ENCODE assay signal across 22 cellular contexts in genomic region chr2:8728305-8729015, GRCh38. TPM values are rescaled to one million over a fixed set of nuclear protein-coding genes. Genes with fewer than 3 reads are reported as not detected.
DNase-seq lines count a peak whose midpoint lies in the region; ATAC-seq and TF ChIP-seq lines count a peak whose summit lies in the region.
"Had no signal": no experiment of that assay in that cellular context is flagged by ENCODE, and none has a peak within 500 bp of the region (broad histone marks: within the 10 kb centered on the region; RNA-seq: fewer than 3 reads in every experiment).

No MANE protein-coding gene starts in this region.

- ATAC-seq in activated naive CD8-positive, alpha-beta T cell treated with anti-CD3 and anti-CD28 coated beads, Interleukin-2, amount 50 U/mL, for 24 hours, result no peak
- peak; percentile 23 for ATAC-seq in esophagus mucosa
- peak; percentile 52 for ATAC-seq in stimulated activated effector memory CD8-positive, alpha-beta T cell treated with anti-CD3 and anti-CD28 coated beads, Interleukin-12 subunit alpha, Interleukin-12 subunit beta, amount 100 ng/mL, for 72 hours
- ATAC-seq: HCT116 had no signal

- H3K9me3 ChIP-seq in breast epithelium, result no peaks in the 10 kb centered on the region
- H3K9me3 ChIP-seq: BE2C had no signal

- H3K9me3 Mint-ChIP-seq in activated naive CD8-positive, alpha-beta T cell (ENCODE audit: low read depth), result no peaks in the 10 kb centered on the region
- H3K9me3 Mint-ChIP-seq in activated naive CD8-positive, alpha-beta T cell treated with anti-CD3 and anti-CD28 coated beads for 36 hours, result no peaks in the 10 kb centered on the region
- no peaks in the 10 kb centered on the region for H3K9me3 Mint-ChIP-seq in activated naive CD8-positive, alpha-beta T cell treated with anti-CD3 and anti-CD28 coated beads, Interleukin-2, amount 50 U/mL, for 24 hours
- no peaks in the 10 kb centered on the region for H3K9me3 Mint-ChIP-seq in stimulated activated effector memory CD8-positive, alpha-beta T cell treated with anti-CD3 and anti-CD28 coated beads, Interleukin-12 subunit alpha, Interleukin-12 subunit beta, amount 100 ng/mL, for 72 hours
- H3K9me3 Mint-ChIP-seq: CD4-positive, CD25-positive, alpha-beta regulatory T cell; CD8-positive, alpha-beta memory T cell; HFFc6 had no signal

- intact Hi-C loops in breast epithelium (cut with DNase I; ENCODE audit: low total_unique reads), result no loop called here

- H3K27ac ChIP-seq in breast epithelium, result no peak overlapping the region
- H3K27ac ChIP-seq: HL-60 had no signal

- no peak for TF ChIP-seq CTCF in breast epithelium (IDR thresholded peaks at IDR 0.05)

- H3K4me3 ChIP-seq in breast epithelium, result no peak overlapping the region

- peaks cover 11% of the 10 kb centered on the region for H3K36me3 Mint-ChIP-seq in activated naive CD8-positive, alpha-beta T cell
- H3K36me3 Mint-ChIP-seq in activated naive CD8-positive, alpha-beta T cell treated with anti-CD3 and anti-CD28 coated beads for 36 hours, result peaks cover 21% of the 10 kb centered on the region
- peaks cover 26% of the 10 kb centered on the region for H3K36me3 Mint-ChIP-seq in activated naive CD8-positive, alpha-beta T cell treated with anti-CD3 and anti-CD28 coated beads, Interleukin-2, amount 50 U/mL, for 24 hours (ENCODE audit: low read depth)
- peaks cover 48% of the 10 kb centered on the region for H3K36me3 Mint-ChIP-seq in stimulated activated effector memory CD8-positive, alpha-beta T cell treated with anti-CD3 and anti-CD28 coated beads, Interleukin-12 subunit alpha, Interleukin-12 subunit beta, amount 100 ng/mL, for 72 hours

- H3K4me3 Mint-ChIP-seq in activated naive CD8-positive, alpha-beta T cell, result no peak overlapping the region
- no peak overlapping the region for H3K4me3 Mint-ChIP-seq in activated naive CD8-positive, alpha-beta T cell treated with anti-CD3 and anti-CD28 coated beads for 36 hours
- no peak overlapping the region for H3K4me3 Mint-ChIP-seq in activated naive CD8-positive, alpha-beta T cell treated with anti-CD3 and anti-CD28 coated beads, Interleukin-2, amount 50 U/mL, for 24 hours
- no peak overlapping the region for H3K4me3 Mint-ChIP-seq in stimulated activated effector memory CD8-positive, alpha-beta T cell treated with anti-CD3 and anti-CD28 coated beads, Interleukin-12 subunit alpha, Interleukin-12 subunit beta, amount 100 ng/mL, for 72 hours
- H3K4me3 Mint-ChIP-seq: CD4-positive, CD25-positive, alpha-beta regulatory T cell; CD8-positive, alpha-beta memory T cell; HFFc6 had no signal

- TF ChIP-seq POLR2A in breast epithelium (IDR thresholded peaks at IDR 0.05), result no peak

- no peak for DNase-seq in activated naive CD8-positive, alpha-beta T cell treated with anti-CD3 and anti-CD28 coated beads for 36 hours
- no peak for DNase-seq in activated naive CD8-positive, alpha-beta T cell treated with anti-CD3 and anti-CD28 coated beads, Interleukin-2, amount 50 U/mL, for 24 hours
- DNase-seq in stimulated activated effector memory CD8-positive, alpha-beta T cell treated with anti-CD3 and anti-CD28 coated beads, Interleukin-12 subunit alpha, Interleukin-12 subunit beta, amount 100 ng/mL, for 72 hours (ENCODE audit: low spot score in 2 of 2), result no peak
- DNase-seq in islet precursor cell (no peak), breast epithelium (ENCODE audit: low spot score in 2 of 2) (no peak), kidney tubule cell (ENCODE audit: low spot score) (no peak)
- DNase-seq: BE2C; C1 segment of cervical spinal cord; CD4-positive, CD25-positive, alpha-beta regulatory T cell; CD8-positive, alpha-beta memory T cell; COR-L47; DMS 273 treated with DMSO at 0.1 percent for 48 hours; DMS53; GDM1; GOT3; H7; HFFc6; IMR-90 had no signal

- no peaks in the 10 kb centered on the region for H3K4me1 Mint-ChIP-seq in activated naive CD8-positive, alpha-beta T cell (ENCODE audit: low read depth)
- H3K4me1 Mint-ChIP-seq in activated naive CD8-positive, alpha-beta T cell treated with anti-CD3 and anti-CD28 coated beads for 36 hours, result no peaks in the 10 kb centered on the region
- H3K4me1 Mint-ChIP-seq in activated naive CD8-positive, alpha-beta T cell treated with anti-CD3 and anti-CD28 coated beads, Interleukin-2, amount 50 U/mL, for 24 hours, result no peaks in the 10 kb centered on the region
- peaks cover 7% of the 10 kb centered on the region for H3K4me1 Mint-ChIP-seq in stimulated activated effector memory CD8-positive, alpha-beta T cell treated with anti-CD3 and anti-CD28 coated beads, Interleukin-12 subunit alpha, Interleukin-12 subunit beta, amount 100 ng/mL, for 72 hours
- H3K4me1 Mint-ChIP-seq: CD8-positive, alpha-beta memory T cell had no signal

- no peaks in the 10 kb centered on the region for H3K4me1 ChIP-seq in breast epithelium
- H3K4me1 ChIP-seq: BE2C had no signal

- no peaks in the 10 kb centered on the region for H3K36me3 ChIP-seq in breast epithelium

- H3K27me3 Mint-ChIP-seq in activated naive CD8-positive, alpha-beta T cell, result no peaks in the 10 kb centered on the region
- no peaks in the 10 kb centered on the region for H3K27me3 Mint-ChIP-seq in activated naive CD8-positive, alpha-beta T cell treated with anti-CD3 and anti-CD28 coated beads for 36 hours
- H3K27me3 Mint-ChIP-seq in activated naive CD8-positive, alpha-beta T cell treated with anti-CD3 and anti-CD28 coated beads, Interleukin-2, amount 50 U/mL, for 24 hours, result no peaks in the 10 kb centered on the region
- H3K27me3 Mint-ChIP-seq: CD4-positive, CD25-positive, alpha-beta regulatory T cell; CD8-positive, alpha-beta memory T cell had no signal

- H3K27ac Mint-ChIP-seq in activated naive CD8-positive, alpha-beta T cell, result peak overlapping the region; percentile 8
- H3K27ac Mint-ChIP-seq in activated naive CD8-positive, alpha-beta T cell treated with anti-CD3 and anti-CD28 coated beads for 36 hours, result no peak overlapping the region
- H3K27ac Mint-ChIP-seq in activated naive CD8-positive, alpha-beta T cell treated with anti-CD3 and anti-CD28 coated beads, Interleukin-2, amount 50 U/mL, for 24 hours, result peak overlapping the region; percentile 55
- H3K27ac Mint-ChIP-seq in stimulated activated effector memory CD8-positive, alpha-beta T cell treated with anti-CD3 and anti-CD28 coated beads, Interleukin-12 subunit alpha, Interleukin-12 subunit beta, amount 100 ng/mL, for 72 hours, result peak overlapping the region; percentile 4
- H3K27ac Mint-ChIP-seq: CD4-positive, CD25-positive, alpha-beta regulatory T cell; CD8-positive, alpha-beta memory T cell; HFFc6 had no signal

- no peaks in the 10 kb centered on the region for H3K27me3 ChIP-seq in breast epithelium
- H3K27me3 ChIP-seq: BE2C had no signal

RNA-seq across cellular contexts. Expression of gene ID2, which starts 46.6 kb away (rescaled TPM):
- total RNA-seq in activated naive CD8-positive, alpha-beta T cell treated with anti-CD3 and anti-CD28 coated beads for 36 hours, result 10 to 100 TPM; 61.1 to 62.5 TPM
- 3.8 TPM for total RNA-seq in esophagus mucosa
- total RNA-seq in breast epithelium, result 100 to 1,000 TPM; 240 to 305 (median 260) TPM

Comparison
In these comparisons a context has a peak if more than half of its experiments do, and no peak if none do; other contexts are left out.
1. RNA of gene ID2, which starts 46.6 kb away (total RNA-seq): 240 to 305 TPM in breast epithelium and 61.1 to 62.5 TPM in activated naive CD8-positive, alpha-beta T cell treated with anti-CD3 and anti-CD28 coated beads for 36 hours; 3.8 TPM in esophagus mucosa (single experiment); every median in the first group is over 10 times any median in the second.